1 cellular context compared by ENCODE assay signal in the genomic region with DNA sequence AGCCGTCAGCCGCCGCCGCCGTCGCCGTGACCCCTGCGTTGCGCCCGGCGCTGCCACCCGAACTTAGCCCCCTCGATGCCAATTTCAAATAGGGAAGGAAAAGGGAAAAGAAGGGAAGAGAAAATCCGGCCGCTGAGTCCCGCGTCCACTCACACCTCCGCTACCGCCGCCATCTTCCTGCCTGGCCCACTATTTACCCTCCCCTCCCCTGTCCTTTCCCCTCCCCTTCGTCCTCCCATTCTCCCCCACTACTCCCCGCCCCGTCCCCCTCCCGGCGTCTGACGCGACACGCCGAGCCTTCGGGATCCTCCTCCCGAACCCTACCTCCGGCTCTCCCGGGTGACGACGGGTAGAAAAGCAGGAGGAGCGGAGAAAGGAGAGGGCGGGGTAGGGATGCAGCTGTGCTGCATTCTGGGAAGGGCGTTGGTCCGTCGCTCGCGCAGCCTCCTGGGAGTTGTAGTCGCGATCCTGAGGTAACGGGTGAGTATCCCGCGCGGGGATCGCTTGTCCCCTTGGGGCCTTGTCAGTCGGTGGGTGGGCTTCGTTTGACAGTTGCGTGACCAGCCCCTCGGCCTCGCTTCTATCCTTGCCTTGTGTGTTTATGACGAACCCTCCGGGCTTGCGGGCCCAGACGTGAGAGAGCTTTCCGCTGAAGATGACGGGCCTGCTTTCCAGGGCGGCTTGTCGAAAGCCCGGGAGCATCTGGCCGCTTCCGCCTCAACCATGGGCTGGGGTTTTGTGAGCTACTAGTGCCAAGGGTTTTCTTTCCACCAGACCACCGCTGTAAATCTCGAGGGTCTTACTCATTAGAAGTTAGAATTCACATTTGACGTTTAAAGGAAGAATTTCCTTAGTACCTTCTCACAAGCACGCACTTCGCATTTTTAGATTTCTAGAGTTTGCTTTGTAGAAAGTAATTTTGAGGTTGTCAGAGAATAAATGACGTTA.
TF ChIP-seq lines count a peak whose summit lies in the region.

A gene with protein sequence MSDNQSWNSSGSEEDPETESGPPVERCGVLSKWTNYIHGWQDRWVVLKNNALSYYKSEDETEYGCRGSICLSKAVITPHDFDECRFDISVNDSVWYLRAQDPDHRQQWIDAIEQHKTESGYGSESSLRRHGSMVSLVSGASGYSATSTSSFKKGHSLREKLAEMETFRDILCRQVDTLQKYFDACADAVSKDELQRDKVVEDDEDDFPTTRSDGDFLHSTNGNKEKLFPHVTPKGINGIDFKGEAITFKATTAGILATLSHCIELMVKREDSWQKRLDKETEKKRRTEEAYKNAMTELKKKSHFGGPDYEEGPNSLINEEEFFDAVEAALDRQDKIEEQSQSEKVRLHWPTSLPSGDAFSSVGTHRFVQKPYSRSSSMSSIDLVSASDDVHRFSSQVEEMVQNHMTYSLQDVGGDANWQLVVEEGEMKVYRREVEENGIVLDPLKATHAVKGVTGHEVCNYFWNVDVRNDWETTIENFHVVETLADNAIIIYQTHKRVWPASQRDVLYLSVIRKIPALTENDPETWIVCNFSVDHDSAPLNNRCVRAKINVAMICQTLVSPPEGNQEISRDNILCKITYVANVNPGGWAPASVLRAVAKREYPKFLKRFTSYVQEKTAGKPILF (minus strand): TSS at position 195 of the 948 bp plus-strand sequence. CDS start 422 bp downstream, outside the sequence.
Gene POLK, plus strand, starts transcription at position 457 of the 948 bp plus-strand sequence.

TF ChIP-seq in HEK293, 187 proteins besides CTCF, POLR2A, EP300 and RAD21 (continued from another document):
- 0 out of 2 replicates have a peak, but pooled peaks have one; percentile 16 for TF ChIP-seq ZSCAN5A (tag by site-specific recombination; IDR thresholded peaks at IDR 0.05)
- peak; percentile 88; the same call in 1 of the 2 replicates for TF ChIP-seq OVOL3 (tag by site-specific recombination; IDR thresholded peaks at IDR 0.05)
- TF ChIP-seq, protein P1, sequence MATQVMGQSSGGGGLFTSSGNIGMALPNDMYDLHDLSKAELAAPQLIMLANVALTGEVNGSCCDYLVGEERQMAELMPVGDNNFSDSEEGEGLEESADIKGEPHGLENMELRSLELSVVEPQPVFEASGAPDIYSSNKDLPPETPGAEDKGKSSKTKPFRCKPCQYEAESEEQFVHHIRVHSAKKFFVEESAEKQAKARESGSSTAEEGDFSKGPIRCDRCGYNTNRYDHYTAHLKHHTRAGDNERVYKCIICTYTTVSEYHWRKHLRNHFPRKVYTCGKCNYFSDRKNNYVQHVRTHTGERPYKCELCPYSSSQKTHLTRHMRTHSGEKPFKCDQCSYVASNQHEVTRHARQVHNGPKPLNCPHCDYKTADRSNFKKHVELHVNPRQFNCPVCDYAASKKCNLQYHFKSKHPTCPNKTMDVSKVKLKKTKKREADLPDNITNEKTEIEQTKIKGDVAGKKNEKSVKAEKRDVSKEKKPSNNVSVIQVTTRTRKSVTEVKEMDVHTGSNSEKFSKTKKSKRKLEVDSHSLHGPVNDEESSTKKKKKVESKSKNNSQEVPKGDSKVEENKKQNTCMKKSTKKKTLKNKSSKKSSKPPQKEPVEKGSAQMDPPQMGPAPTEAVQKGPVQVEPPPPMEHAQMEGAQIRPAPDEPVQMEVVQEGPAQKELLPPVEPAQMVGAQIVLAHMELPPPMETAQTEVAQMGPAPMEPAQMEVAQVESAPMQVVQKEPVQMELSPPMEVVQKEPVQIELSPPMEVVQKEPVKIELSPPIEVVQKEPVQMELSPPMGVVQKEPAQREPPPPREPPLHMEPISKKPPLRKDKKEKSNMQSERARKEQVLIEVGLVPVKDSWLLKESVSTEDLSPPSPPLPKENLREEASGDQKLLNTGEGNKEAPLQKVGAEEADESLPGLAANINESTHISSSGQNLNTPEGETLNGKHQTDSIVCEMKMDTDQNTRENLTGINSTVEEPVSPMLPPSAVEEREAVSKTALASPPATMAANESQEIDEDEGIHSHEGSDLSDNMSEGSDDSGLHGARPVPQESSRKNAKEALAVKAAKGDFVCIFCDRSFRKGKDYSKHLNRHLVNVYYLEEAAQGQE (tag by site-specific recombination; IDR thresholded peaks at IDR 0.05), result peak; percentile 72
- no peak for TF ChIP-seq SCRT1 (tag by site-specific recombination; IDR thresholded peaks at IDR 0.05; ENCODE audit: borderline replicate concordance)
- TF ChIP-seq ZNF114 (tag by site-specific recombination; IDR thresholded peaks at IDR 0.05), result no peak
- TF ChIP-seq PATZ1 (tag by site-specific recombination; IDR thresholded peaks at IDR 0.05), result peak; percentile 97
- TF ChIP-seq ZNF530 (tag by site-specific recombination; IDR thresholded peaks at IDR 0.05; ENCODE audit: low read depth), result no peak
- TF ChIP-seq ZNF416 (tag by site-specific recombination; IDR thresholded peaks at IDR 0.05), result no peak
- no peak for TF ChIP-seq ZNF223 (tag by site-specific recombination; IDR thresholded peaks at IDR 0.05)
- TF ChIP-seq, protein P2, sequence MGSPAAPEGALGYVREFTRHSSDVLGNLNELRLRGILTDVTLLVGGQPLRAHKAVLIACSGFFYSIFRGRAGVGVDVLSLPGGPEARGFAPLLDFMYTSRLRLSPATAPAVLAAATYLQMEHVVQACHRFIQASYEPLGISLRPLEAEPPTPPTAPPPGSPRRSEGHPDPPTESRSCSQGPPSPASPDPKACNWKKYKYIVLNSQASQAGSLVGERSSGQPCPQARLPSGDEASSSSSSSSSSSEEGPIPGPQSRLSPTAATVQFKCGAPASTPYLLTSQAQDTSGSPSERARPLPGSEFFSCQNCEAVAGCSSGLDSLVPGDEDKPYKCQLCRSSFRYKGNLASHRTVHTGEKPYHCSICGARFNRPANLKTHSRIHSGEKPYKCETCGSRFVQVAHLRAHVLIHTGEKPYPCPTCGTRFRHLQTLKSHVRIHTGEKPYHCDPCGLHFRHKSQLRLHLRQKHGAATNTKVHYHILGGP (tag by site-specific recombination; IDR thresholded peaks at IDR 0.05), result no peak
- no peak for TF ChIP-seq ZNF274 (IDR thresholded peaks at IDR 0.05; ENCODE audit: low read length)
- TF ChIP-seq ZNF274 (tag by site-specific recombination; IDR thresholded peaks at IDR 0.05; ENCODE audit: borderline replicate concordance), result no peak
- no peak for TF ChIP-seq ZNF792 (tag by site-specific recombination; IDR thresholded peaks at IDR 0.05)
- 0 out of 2 replicates have a peak, but pooled peaks have one; percentile 53 for TF ChIP-seq ZBTB1 (tag by site-specific recombination; IDR thresholded peaks at IDR 0.05)
- no peak for TF ChIP-seq ZNF202 (tag by site-specific recombination; IDR thresholded peaks at IDR 0.05; ENCODE audit: borderline replicate concordance)
- TF ChIP-seq, protein P3, sequence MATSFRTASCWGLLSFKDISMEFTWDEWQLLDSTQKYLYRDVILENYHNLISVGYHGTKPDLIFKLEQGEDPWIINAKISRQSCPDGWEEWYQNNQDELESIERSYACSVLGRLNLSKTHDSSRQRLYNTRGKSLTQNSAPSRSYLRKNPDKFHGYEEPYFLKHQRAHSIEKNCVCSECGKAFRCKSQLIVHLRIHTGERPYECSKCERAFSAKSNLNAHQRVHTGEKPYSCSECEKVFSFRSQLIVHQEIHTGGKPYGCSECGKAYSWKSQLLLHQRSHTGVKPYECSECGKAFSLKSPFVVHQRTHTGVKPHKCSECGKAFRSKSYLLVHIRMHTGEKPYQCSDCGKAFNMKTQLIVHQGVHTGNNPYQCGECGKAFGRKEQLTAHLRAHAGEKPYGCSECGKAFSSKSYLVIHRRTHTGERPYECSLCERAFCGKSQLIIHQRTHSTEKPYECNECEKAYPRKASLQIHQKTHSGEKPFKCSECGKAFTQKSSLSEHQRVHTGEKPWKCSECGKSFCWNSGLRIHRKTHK (tag by site-specific recombination; IDR thresholded peaks at IDR 0.05), result no peak
- no peak for TF ChIP-seq ZNF624 (tag by site-specific recombination; IDR thresholded peaks at IDR 0.05)
